In the genomic region with DNA sequence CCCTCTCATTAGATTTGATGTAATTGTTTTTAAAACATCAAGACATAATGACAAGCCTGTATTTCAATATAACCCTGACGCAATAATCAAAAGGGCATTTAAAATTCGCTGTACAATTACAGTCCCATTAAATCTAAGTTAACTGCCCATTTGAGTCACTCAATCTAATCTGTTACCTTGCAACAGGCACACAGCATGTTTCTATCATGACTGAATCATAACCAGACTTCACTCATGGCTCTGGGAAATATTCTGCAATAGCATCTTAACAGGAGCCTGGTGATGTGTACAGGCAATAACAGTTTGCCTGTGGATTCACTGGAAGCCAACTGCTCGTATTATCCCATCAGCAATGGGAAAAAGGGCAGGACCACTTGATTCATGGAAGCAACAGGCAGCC, we compare ENCODE assay signal across 1 cellular context.
TF ChIP-seq lines count a peak whose summit lies in the region.

No MANE protein-coding gene starts in this region.

TF ChIP-seq in SK-N-SH treated with all-trans-retinoic acid at 6 μM for 48 hours, 23 proteins besides CTCF, POLR2A, EP300 and RAD21 (continued from another document):
- TF ChIP-seq, protein P1, sequence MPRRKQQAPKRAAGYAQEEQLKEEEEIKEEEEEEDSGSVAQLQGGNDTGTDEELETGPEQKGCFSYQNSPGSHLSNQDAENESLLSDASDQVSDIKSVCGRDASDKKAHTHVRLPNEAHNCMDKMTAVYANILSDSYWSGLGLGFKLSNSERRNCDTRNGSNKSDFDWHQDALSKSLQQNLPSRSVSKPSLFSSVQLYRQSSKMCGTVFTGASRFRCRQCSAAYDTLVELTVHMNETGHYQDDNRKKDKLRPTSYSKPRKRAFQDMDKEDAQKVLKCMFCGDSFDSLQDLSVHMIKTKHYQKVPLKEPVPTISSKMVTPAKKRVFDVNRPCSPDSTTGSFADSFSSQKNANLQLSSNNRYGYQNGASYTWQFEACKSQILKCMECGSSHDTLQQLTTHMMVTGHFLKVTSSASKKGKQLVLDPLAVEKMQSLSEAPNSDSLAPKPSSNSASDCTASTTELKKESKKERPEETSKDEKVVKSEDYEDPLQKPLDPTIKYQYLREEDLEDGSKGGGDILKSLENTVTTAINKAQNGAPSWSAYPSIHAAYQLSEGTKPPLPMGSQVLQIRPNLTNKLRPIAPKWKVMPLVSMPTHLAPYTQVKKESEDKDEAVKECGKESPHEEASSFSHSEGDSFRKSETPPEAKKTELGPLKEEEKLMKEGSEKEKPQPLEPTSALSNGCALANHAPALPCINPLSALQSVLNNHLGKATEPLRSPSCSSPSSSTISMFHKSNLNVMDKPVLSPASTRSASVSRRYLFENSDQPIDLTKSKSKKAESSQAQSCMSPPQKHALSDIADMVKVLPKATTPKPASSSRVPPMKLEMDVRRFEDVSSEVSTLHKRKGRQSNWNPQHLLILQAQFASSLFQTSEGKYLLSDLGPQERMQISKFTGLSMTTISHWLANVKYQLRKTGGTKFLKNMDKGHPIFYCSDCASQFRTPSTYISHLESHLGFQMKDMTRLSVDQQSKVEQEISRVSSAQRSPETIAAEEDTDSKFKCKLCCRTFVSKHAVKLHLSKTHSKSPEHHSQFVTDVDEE (CRISPR knock-in tag; IDR thresholded peaks at IDR 0.05) = peak; percentile 95
TF ChIP-seq in SK-N-SH treated with all-trans-retinoic acid at 6 μM for 48 hours: peak in this region for 9.
